Comparison of ENCODE assay signal across 14 cellular contexts in genomic region chr17:17408236-17408794, GRCh38.
A peak's percentile ranks its signal among the peaks of the same experiment; 100 is the strongest.
DNase-seq lines count a peak whose midpoint lies in the region; ATAC-seq and TF ChIP-seq lines count a peak whose summit lies in the region.
"Had no signal": no experiment of that assay in that cellular context is flagged by ENCODE, and none has a peak within 500 bp of the region (broad histone marks: within the 10 kb centered on the region; RNA-seq: fewer than 3 reads in every experiment).

No MANE protein-coding gene starts in this region.

- H3K23ac ChIP-seq in mesenchymal stem cell (ENCODE audit: low read length in 2 of 2): no peak overlapping the region

- H3K4me3 ChIP-seq in liver (ENCODE audit: low read depth in 1 of 3, low read length in 3 of 3) (no peak overlapping the region), mesenchymal stem cell (ENCODE audit: insufficient read depth in 1 of 2, low read depth in 1 of 2, low read length in 2 of 2) (no peak overlapping the region)
- H3K4me3 ChIP-seq: heart left ventricle had no signal

- 21% methylated on average over 2 of the region's 2 CpGs for WGBS in liver
- WGBS in mesenchymal stem cell: 93% methylated on average over 2 of the region's 2 CpGs

- DNase-seq in AML-193 (lab: John Stamatoyannopoulos, UW): peak; percentile 39 to 42
- peak; percentile 83 for DNase-seq in amniotic epithelial cell (ENCODE audit: low read depth)
- no peak for DNase-seq in mesenchymal stem cell
- DNase-seq in GM03348 (ENCODE audit: low spot score): no peak
- no peak for DNase-seq in NCI-H2196 treated with DMSO at 0.1 percent for 48 hours (lab: John Stamatoyannopoulos, UW; ENCODE audit: unreplicated experiment)
- DNase-seq: activated effector memory CD4-positive, alpha-beta T cell treated with anti-CD3 and anti-CD28 coated beads, Interleukin-2, amount 50 U/mL, for 16 hours; CD4-positive, alpha-beta T cell; heart left ventricle; NCI-H187; stimulated activated naive CD4-positive, alpha-beta T cell treated with Interleukin-2 at 50 U/mL for 16 hours; T1000 had no signal

- H2AFZ ChIP-seq in mesenchymal stem cell (ENCODE audit: low read depth, low read length): no peak overlapping the region

- no peak overlapping the region for H2BK120ac ChIP-seq in mesenchymal stem cell (ENCODE audit: low read depth, low read length)

- H4K8ac ChIP-seq in mesenchymal stem cell (ENCODE audit: low read length): no peak overlapping the region

- H3K4me1 ChIP-seq in liver (ENCODE audit: control insufficient read depth in 4 of 4, insufficient read depth in 4 of 4, low read length in 3 of 4) (peaks cover 3 to 7% (median 5%) of the 10 kb centered on the region in 4 donors), mesenchymal stem cell (ENCODE audit: control insufficient read depth, insufficient read depth, low read depth, low read length) (no peaks in the 10 kb centered on the region)

- H3K27ac ChIP-seq in liver (ENCODE audit: low read depth in 1 of 2, low read length in 2 of 2) (peak overlapping the region; percentile 38 to 53), mesenchymal stem cell (ENCODE audit: low read length, poor library complexity, severe bottlenecking) (no peak overlapping the region)
- H3K27ac ChIP-seq: heart left ventricle had no signal

- no peak for TF ChIP-seq CTCF in liver (IDR thresholded peaks at IDR 0.05; ENCODE audit: low read depth, low read length, missing input control)

- H4K91ac ChIP-seq in mesenchymal stem cell (ENCODE audit: low read length): no peak overlapping the region

- H3K27me3 ChIP-seq in liver (ENCODE audit: control insufficient read depth in 4 of 4, insufficient read depth in 4 of 4, low read length in 3 of 4) (no peaks in the 10 kb centered on the region), mesenchymal stem cell (ENCODE audit: control insufficient read depth in 1 of 2, insufficient read depth in 1 of 2, low read length in 2 of 2) (peaks cover 3 to 51% of the 10 kb centered on the region in 2 experiments)

- no peak overlapping the region for H2BK5ac ChIP-seq in mesenchymal stem cell (ENCODE audit: low read depth, low read length, poor library complexity, severe bottlenecking)

- H3K9ac ChIP-seq in liver (ENCODE audit: low read depth in 1 of 2, low read length in 2 of 2) (no peak overlapping the region), mesenchymal stem cell (ENCODE audit: low read length) (no peak overlapping the region)

- no peaks in the 10 kb centered on the region for H3K79me1 ChIP-seq in mesenchymal stem cell (replicated peaks; ENCODE audit: low read length, poor library complexity, severe bottlenecking)

- no peak overlapping the region for H2BK12ac ChIP-seq in mesenchymal stem cell (ENCODE audit: low read length in 2 of 2)

- H3K14ac ChIP-seq in mesenchymal stem cell (ENCODE audit: low read length in 2 of 2): no peak overlapping the region

- no peaks in the 10 kb centered on the region for H3K36me3 ChIP-seq in liver (ENCODE audit: control insufficient read depth in 4 of 4, insufficient read depth in 3 of 4, low read depth in 1 of 4, low read length in 3 of 4)
- no peaks in the 10 kb centered on the region for H3K36me3 ChIP-seq in mesenchymal stem cell (ENCODE audit: control insufficient read depth in 1 of 2, insufficient read depth in 2 of 2, low read depth in 1 of 2, low read length in 2 of 2)
- H3K36me3 ChIP-seq: heart left ventricle had no signal

- no peak for TF ChIP-seq RAD21 in Ishikawa (IDR thresholded peaks at IDR 0.05; ENCODE audit: low read depth)
- peak; percentile 43 to 55 for TF ChIP-seq RAD21 in liver (IDR thresholded peaks at IDR 0.05)

- H3K4ac ChIP-seq in mesenchymal stem cell (ENCODE audit: low read depth in 1 of 2, low read length in 2 of 2): no peak overlapping the region

- no peak overlapping the region for H3K4me2 ChIP-seq in mesenchymal stem cell (ENCODE audit: low read length, poor library complexity, severe bottlenecking)

- no peak for TF ChIP-seq EP300 in Ishikawa (IDR thresholded peaks at IDR 0.05; ENCODE audit: borderline replicate concordance)

- no peak for ATAC-seq in HG02938 (IDR thresholded peaks at IDR 0.05; ENCODE audit: unreplicated experiment)
- ATAC-seq: heart left ventricle had no signal

- no peak overlapping the region for H3K18ac ChIP-seq in mesenchymal stem cell (ENCODE audit: low read depth in 1 of 2, low read length in 2 of 2)

- H2BK15ac ChIP-seq in mesenchymal stem cell (ENCODE audit: low read depth, poor library complexity, severe bottlenecking): no peak overlapping the region

- H3K9me3 ChIP-seq in liver (ENCODE audit: control insufficient read depth in 4 of 4, low read length in 3 of 4) (no peaks in the 10 kb centered on the region), mesenchymal stem cell (ENCODE audit: control insufficient read depth, low read length) (no peaks in the 10 kb centered on the region)
- H3K9me3 ChIP-seq: heart left ventricle had no signal

- H2AK5ac ChIP-seq in mesenchymal stem cell (ENCODE audit: low read length, severe bottlenecking): no peak overlapping the region

TF ChIP-seq in Ishikawa, 13 proteins besides CTCF, POLR2A, EP300 and RAD21 (continues in another document):
- TF ChIP-seq CEBPB (IDR thresholded peaks at IDR 0.05) (peak; percentile 69), YY1 (IDR thresholded peaks at IDR 0.05; ENCODE audit: low read depth) (no peak), USF1 (IDR thresholded peaks at IDR 0.05) (no peak), FOXM1 (IDR thresholded peaks at IDR 0.05; ENCODE audit: borderline replicate concordance, low read depth) (no peak), MAX (IDR thresholded peaks at IDR 0.05) (no peak)

TF ChIP-seq in liver, 16 proteins besides CTCF, POLR2A, EP300 and RAD21:
- TF ChIP-seq MAX (IDR thresholded peaks at IDR 0.05) (peak; percentile 81), HNF4G (IDR thresholded peaks at IDR 0.05) (no peak), ZBTB33 (IDR thresholded peaks at IDR 0.05) (peak; percentile 73), YY1 (IDR thresholded peaks at IDR 0.05) (peak; percentile 68), EGR1 (IDR thresholded peaks at IDR 0.05; ENCODE audit: low read depth in 2 of 2) (peak in 1 of 2 donors; percentile 68), NR2F2 (IDR thresholded peaks at IDR 0.05) (peak; percentile 74), JUND (IDR thresholded peaks at IDR 0.05) (peak in 1 of 2 donors; percentile 87), HNF4A (conservative IDR thresholded peaks at IDR 0.05) (peak; percentile 82 to 92), SP1 (IDR thresholded peaks at IDR 0.05) (peak; percentile 70), RXRA (IDR thresholded peaks at IDR 0.05) (peak; percentile 81 to 97), TAF1 (conservative IDR thresholded peaks at IDR 0.05) (no peak), REST (IDR thresholded peaks at IDR 0.05) (peak; percentile 29), ATF3 (IDR thresholded peaks at IDR 0.05) (no peak), FOXA1 (IDR thresholded peaks at IDR 0.05) (no peak), GABPA (IDR thresholded peaks at IDR 0.05 in 1 of 2, conservative IDR thresholded peaks at IDR 0.05 in 1 of 2) (peak in 1 of 2 donors; percentile 68), FOXA2 (IDR thresholded peaks at IDR 0.05) (peak; percentile 25)
TF ChIP-seq in liver: peak in this region for 12.

Comparison
In these comparisons a context has a peak if more than half of its experiments do, and no peak if none do; other contexts are left out.
1. DNase-seq: peak in AML-193 (2 of 2) and amniotic epithelial cell (single experiment); none in mesenchymal stem cell (single experiment), GM03348 (single experiment) and NCI-H2196 treated with DMSO at 0.1 percent for 48 hours (single experiment).